Comparison of ENCODE assay signal across 2 cellular contexts in genomic region chr11:20014067-20014402, GRCh38.
TF ChIP-seq lines count a peak whose summit lies in the region.

No MANE protein-coding gene starts in this region.

TF ChIP-seq in IMR-90, 13 proteins besides CTCF, POLR2A, EP300 and RAD21:
- TF ChIP-seq ELK1 (IDR thresholded peaks at IDR 0.05; ENCODE audit: borderline replicate concordance, low read depth, low read length) (no peak), CEBPB (IDR thresholded peaks at IDR 0.05; ENCODE audit: low read depth, low read length) (no peak), USF2 (IDR thresholded peaks at IDR 0.05; ENCODE audit: low read depth, low read length) (no peak), BHLHE40 (IDR thresholded peaks at IDR 0.05; ENCODE audit: low read depth, low read length) (no peak), RCOR1 (IDR thresholded peaks at IDR 0.05; ENCODE audit: insufficient replicate concordance, low read length) (no peak), MAZ (IDR thresholded peaks at IDR 0.05; ENCODE audit: borderline replicate concordance, low read depth, low read length) (no peak), SMC3 (IDR thresholded peaks at IDR 0.05; ENCODE audit: low read depth, low read length) (no peak), NFE2L2 (IDR thresholded peaks at IDR 0.05; ENCODE audit: low read depth, low read length) (no peak), RFX5 (IDR thresholded peaks at IDR 0.05; ENCODE audit: low read depth, low read length) (no peak), MAFK (IDR thresholded peaks at IDR 0.05; ENCODE audit: low read depth, low read length) (no peak), FOS (IDR thresholded peaks at IDR 0.05; ENCODE audit: low read depth, low read length) (no peak), CHD1 (IDR thresholded peaks at IDR 0.05; ENCODE audit: low read depth, low read length) (no peak), MXI1 (IDR thresholded peaks at IDR 0.05; ENCODE audit: borderline replicate concordance, low read depth, low read length) (no peak)

TF ChIP-seq in HepG2, 621 proteins besides CTCF, POLR2A, EP300 and RAD21 (continues in another document):
- TF ChIP-seq ZNF224 (CRISPR knock-in tag; IDR thresholded peaks at IDR 0.05) (0 out of 2 replicates have a peak, but pooled peaks have one; percentile 0), PHB2 (IDR thresholded peaks at IDR 0.05; ENCODE audit: partially characterized antibody) (no peak), SALL2 (CRISPR knock-in tag; IDR thresholded peaks at IDR 0.05) (no peak), ZNF83 (CRISPR knock-in tag; IDR thresholded peaks at IDR 0.05; ENCODE audit: borderline replicate concordance) (no peak), IKZF1 (IDR thresholded peaks at IDR 0.05) (no peak), ZSCAN29 (CRISPR knock-in tag; conservative IDR thresholded peaks at IDR 0.05) (no peak), IRF9 (CRISPR knock-in tag; IDR thresholded peaks at IDR 0.05; ENCODE audit: borderline replicate concordance) (no peak), ZNF281 (CRISPR knock-in tag; IDR thresholded peaks at IDR 0.05; ENCODE audit: borderline replicate concordance) (no peak), GTF3A (CRISPR knock-in tag; conservative IDR thresholded peaks at IDR 0.05) (no peak), ZIK1 (CRISPR knock-in tag; IDR thresholded peaks at IDR 0.05; ENCODE audit: borderline replicate concordance, low read depth) (no peak), ZNF644 (CRISPR knock-in tag; IDR thresholded peaks at IDR 0.05; ENCODE audit: low read depth) (0 out of 2 replicates have a peak, but pooled peaks have one; percentile 1), ZNF136 (CRISPR knock-in tag; IDR thresholded peaks at IDR 0.05; ENCODE audit: low read depth) (no peak), DNMT3B (CRISPR knock-in tag; conservative IDR thresholded peaks at IDR 0.05) (no peak), FOXO1 (CRISPR knock-in tag; IDR thresholded peaks at IDR 0.05) (no peak), ARID5B (CRISPR knock-in tag; IDR thresholded peaks at IDR 0.05) (no peak), MEF2D (CRISPR knock-in tag; IDR thresholded peaks at IDR 0.05) (no peak), KIAA2018 (CRISPR knock-in tag; IDR thresholded peaks at IDR 0.05; ENCODE audit: borderline replicate concordance) (no peak), ZSCAN22 (CRISPR knock-in tag; IDR thresholded peaks at IDR 0.05) (no peak), HMGA1 (CRISPR knock-in tag; conservative IDR thresholded peaks at IDR 0.05) (no peak), MYC (CRISPR knock-in tag; IDR thresholded peaks at IDR 0.05; ENCODE audit: borderline replicate concordance) (no peak), NR3C1 (CRISPR knock-in tag; IDR thresholded peaks at IDR 0.05) (no peak), CENPX (CRISPR knock-in tag; IDR thresholded peaks at IDR 0.05) (no peak), GLI4 (CRISPR knock-in tag; IDR thresholded peaks at IDR 0.05; ENCODE audit: borderline replicate concordance) (no peak), MZF1 (CRISPR knock-in tag; IDR thresholded peaks at IDR 0.05; ENCODE audit: borderline replicate concordance) (0 out of 2 replicates have a peak, but pooled peaks have one; percentile 38), RORA (CRISPR knock-in tag; IDR thresholded peaks at IDR 0.05) (no peak), ZNF280D (CRISPR knock-in tag; IDR thresholded peaks at IDR 0.05) (0 out of 2 replicates have a peak, but pooled peaks have one; percentile 6), ZNF253 (CRISPR knock-in tag; IDR thresholded peaks at IDR 0.05; ENCODE audit: borderline replicate concordance) (no peak), ZBTB4 (CRISPR knock-in tag; IDR thresholded peaks at IDR 0.05; ENCODE audit: borderline replicate concordance) (no peak)
